8 cellular contexts compared by ENCODE assay signal in the genomic region with DNA sequence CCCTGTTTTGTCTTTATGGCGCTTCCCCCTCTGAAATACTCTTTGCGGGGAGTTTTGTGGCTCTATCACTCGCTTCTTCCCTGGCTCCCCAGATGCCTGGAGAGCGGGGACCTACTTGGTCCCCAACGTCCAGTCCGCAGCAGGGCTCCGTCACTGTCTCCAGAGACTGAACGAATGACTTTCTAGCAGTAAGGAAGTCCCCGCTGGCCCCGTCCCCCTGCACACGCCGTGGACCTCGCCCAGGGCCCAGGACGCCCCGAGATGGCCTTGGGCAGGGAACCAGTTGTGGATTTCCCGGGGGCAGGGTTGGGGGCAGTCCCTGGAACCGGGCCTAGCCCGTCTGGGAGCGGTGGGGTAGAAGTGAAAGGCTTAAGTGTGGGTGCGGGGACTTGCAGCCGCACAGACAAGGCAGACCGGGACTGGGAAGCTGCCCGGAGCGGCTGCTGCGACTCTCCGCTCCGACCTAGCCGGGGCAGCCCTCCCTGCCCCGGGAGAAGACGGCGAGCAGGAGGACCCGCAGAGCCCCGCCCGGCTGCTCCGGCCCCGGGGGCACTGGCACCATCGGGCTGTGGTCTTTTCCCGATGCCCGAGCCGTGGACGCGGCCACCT. TPM values are rescaled to one million over a fixed set of nuclear protein-coding genes. Genes with fewer than 3 reads are reported as not detected.
DNase-seq lines count a peak whose midpoint lies in the region; ATAC-seq and TF ChIP-seq lines count a peak whose summit lies in the region.

No MANE protein-coding gene starts in this region.

- DNase-seq in Calu3 (peak; percentile 51), T-helper 9 cell (peak; percentile 16), kidney tubule cell (ENCODE audit: low spot score) (peak; percentile 57), DMS153 treated with DMSO at 0.1 percent for 48 hours (lab: John Stamatoyannopoulos, UW; ENCODE audit: unreplicated experiment) (no peak)
- peak in 1 of 2 donors; percentile 23 for DNase-seq in central memory CD8-positive, alpha-beta T cell (ENCODE audit: low spot score in 2 of 2)
- DNase-seq in stimulated activated CD4-positive, alpha-beta T cell treated with anti-CD3 and anti-CD28 coated beads, Interleukin-4, amount 100 ng/mL, for 4 hours = peak; percentile 10 to 22

- peak overlapping the region; percentile 99 for H3K4me3 Mint-ChIP-seq in Calu3 (ENCODE audit: low read depth, unreplicated experiment)
- peak overlapping the region; percentile 94 for H3K4me3 Mint-ChIP-seq in central memory CD8-positive, alpha-beta T cell

- no TSS peak for BruUV-seq in Calu3 (replicated peaks; lab: Mats Ljungman, UMichigan)

- peaks cover 23% of the 10 kb centered on the region for H3K4me1 Mint-ChIP-seq in Calu3 (ENCODE audit: low read depth, unreplicated experiment)
- H3K4me1 Mint-ChIP-seq in central memory CD8-positive, alpha-beta T cell = peaks cover 44% of the 10 kb centered on the region

- CTCF ChIA-PET in Calu3 (lab: Charles Lee) = interaction anchor here (1.4 to 1.9 kb wide), 2 partner anchors 128 to 1835 kb away, joined by 3 to 6 read pairs; no protein-coding TSS in a partner anchor

- H3K36me3 Mint-ChIP-seq in Calu3 (ENCODE audit: insufficient read depth, unreplicated experiment) = peaks cover 36% of the 10 kb centered on the region
- peaks cover 38% of the 10 kb centered on the region for H3K36me3 Mint-ChIP-seq in central memory CD8-positive, alpha-beta T cell (ENCODE audit: insufficient read depth)

- peaks cover 28% of the 10 kb centered on the region for H3K27me3 Mint-ChIP-seq in Calu3 (ENCODE audit: unreplicated experiment)
- H3K27me3 Mint-ChIP-seq in central memory CD8-positive, alpha-beta T cell = peaks cover 52% of the 10 kb centered on the region

- peak overlapping the region; percentile 12 for H3K27ac Mint-ChIP-seq in Calu3 (ENCODE audit: unreplicated experiment)
- peak overlapping the region; percentile 94 for H3K27ac Mint-ChIP-seq in central memory CD8-positive, alpha-beta T cell (ENCODE audit: low read depth)

- H3K9me3 Mint-ChIP-seq in Calu3 (ENCODE audit: low read depth, unreplicated experiment) = no peaks in the 10 kb centered on the region
- H3K9me3 Mint-ChIP-seq in central memory CD8-positive, alpha-beta T cell = no peaks in the 10 kb centered on the region

- intact Hi-C loops in Calu3 (cut with micrococcal nuclease; ENCODE audit: unreplicated experiment) = loop anchor here (1.0 to 10.0 kb wide), 5 partner anchors 141 to 1837 kb away; no protein-coding TSS in a partner anchor

- TF ChIP-seq CTCF in Calu3 (IDR thresholded peaks at IDR 0.05; ENCODE audit: unreplicated experiment) = no peak

- ATAC-seq in GM19468 (IDR thresholded peaks at IDR 0.05; ENCODE audit: extremely low read depth, unreplicated experiment) (peak; percentile 1), HG03520 (IDR thresholded peaks at IDR 0.05; ENCODE audit: unreplicated experiment) (peak; percentile 8)
- peak; percentile 8 for ATAC-seq in central memory CD8-positive, alpha-beta T cell (replicated peaks; ENCODE audit: extremely low read depth, poor library complexity, severe bottlenecking)

RNA-seq across cellular contexts. Expression of a gene that starts 0.8 kb away (rescaled TPM):
- 2.8 and 3.2 TPM in 2 replicates for total RNA-seq in Calu3 (2022)
